ENCODE assay signal across 8 cellular contexts in genomic region chr10:133307776-133308430, GRCh38. TPM values are rescaled to one million over a fixed set of nuclear protein-coding genes. Genes with fewer than 3 reads are reported as not detected.
DNase-seq lines count a peak whose midpoint lies in the region; ATAC-seq and TF ChIP-seq lines count a peak whose summit lies in the region.

No MANE protein-coding gene starts in this region.

- no peaks in the 10 kb centered on the region for H3K27me3 Mint-ChIP-seq in activated naive CD8-positive, alpha-beta T cell treated with anti-CD3 and anti-CD28 coated beads, Interleukin-2, amount 10 ng/mL, durations not matched to agents 7 days and 5 days

- peaks cover 0 to 35% of the 10 kb centered on the region in 2 donors for H3K4me1 ChIP-seq in right atrium auricular region
- H3K4me1 ChIP-seq in sigmoid colon, result peaks cover 0 to 55% (median 42%) of the 10 kb centered on the region in 4 donors

- ATAC-seq in GM21390 (IDR thresholded peaks at IDR 0.05; ENCODE audit: unreplicated experiment) (peak; percentile 38), HG03196 (IDR thresholded peaks at IDR 0.05; ENCODE audit: unreplicated experiment) (no peak)
- peak; percentile 60 for ATAC-seq in activated naive CD8-positive, alpha-beta T cell treated with anti-CD3 and anti-CD28 coated beads, Interleukin-2, amount 10 ng/mL, durations not matched to agents 7 days and 5 days (ENCODE audit: low read depth)

- H3K27me3 ChIP-seq in right atrium auricular region (no peaks in the 10 kb centered on the region), sigmoid colon (no peaks in the 10 kb centered on the region)

- H3K4me3 Mint-ChIP-seq in activated naive CD8-positive, alpha-beta T cell treated with anti-CD3 and anti-CD28 coated beads, Interleukin-2, amount 10 ng/mL, durations not matched to agents 7 days and 5 days, result peak overlapping the region; percentile 96

- peak overlapping the region; percentile 87 for H3K9ac ChIP-seq in SK-N-MC (ENCODE audit: insufficient read length)

- TF ChIP-seq POLR2A in sigmoid colon (IDR thresholded peaks at IDR 0.05), result no peak

- H3K27ac ChIP-seq in SK-N-MC (no peak overlapping the region), right atrium auricular region (peak overlapping the region; percentile 91 to 93), sigmoid colon (peak overlapping the region; percentile 86 to 97 (median 94))

- H3K9me3 ChIP-seq in SK-N-MC (ENCODE audit: low read depth, low read length) (no peaks in the 10 kb centered on the region), right atrium auricular region (no peaks in the 10 kb centered on the region), sigmoid colon (no peaks in the 10 kb centered on the region)

- peaks cover 9% of the 10 kb centered on the region for H3K4me1 Mint-ChIP-seq in activated naive CD8-positive, alpha-beta T cell treated with anti-CD3 and anti-CD28 coated beads, Interleukin-2, amount 10 ng/mL, durations not matched to agents 7 days and 5 days

- intact Hi-C loops in sigmoid colon (cut with DNase I), result loop anchor here (1.0 to 10.0 kb wide), 2 partner anchors 47 to 973 kb away; partner anchors contain the start of gene LRRC27

- H3K27ac Mint-ChIP-seq in activated naive CD8-positive, alpha-beta T cell treated with anti-CD3 and anti-CD28 coated beads, Interleukin-2, amount 10 ng/mL, durations not matched to agents 7 days and 5 days, result peak overlapping the region; percentile 99

- POLR2A ChIA-PET in activated naive CD8-positive, alpha-beta T cell treated with anti-CD3 and anti-CD28 coated beads, Interleukin-2, amount 10 ng/mL, durations not matched to agents 7 days and 5 days (lab: Charles Lee), result interaction anchor here (0.9 to 2.0 kb wide), 4 partner anchors 29 to 49 kb away, joined by 3 to 10 read pairs (median 7); partner anchors contain the start of gene ADAM8

- no peaks in the 10 kb centered on the region; the same call in 1 of the 2 replicates for H3K36me3 ChIP-seq in SK-N-MC (ENCODE audit: insufficient read depth, low read length)
- H3K36me3 ChIP-seq in right atrium auricular region, result peaks cover 1% of the 10 kb centered on the region
- H3K36me3 ChIP-seq in sigmoid colon, result peaks cover 0 to 39% (median 12%) of the 10 kb centered on the region in 4 donors

- WGBS in sigmoid colon, 2 donors, result 2% methylated on average over 25 of the region's 25 CpGs

- TF ChIP-seq CTCF in right atrium auricular region (IDR thresholded peaks at IDR 0.05) (peak; percentile 37 to 61), sigmoid colon (IDR thresholded peaks at IDR 0.05) (peak in 2 of 4 experiments; percentile 23 to 31)

- peak overlapping the region; percentile 71 for H3K4me3 ChIP-seq in Jurkat, Clone E6-1 (ENCODE audit: low read length)
- H3K4me3 ChIP-seq in SK-N-MC (peak overlapping the region; percentile 84), right atrium auricular region (peak overlapping the region; percentile 94 to 98), sigmoid colon (peak overlapping the region; percentile 60 to 99 (median 96))

- TF ChIP-seq EP300 in sigmoid colon (IDR thresholded peaks at IDR 0.05), result no peak

- peak; percentile 81 for DNase-seq in DMS 273 (lab: John Stamatoyannopoulos, UW; ENCODE audit: unreplicated experiment)
- peak; percentile 74 for DNase-seq in Jurkat, Clone E6-1 (ENCODE audit: low read depth, low spot score)
- no peak for DNase-seq in SK-N-MC (ENCODE audit: low read depth, low spot score)
- peak; percentile 86 for DNase-seq in activated naive CD8-positive, alpha-beta T cell treated with anti-CD3 and anti-CD28 coated beads, Interleukin-2, amount 10 ng/mL, durations not matched to agents 7 days and 5 days
- peak; percentile 69 for DNase-seq in right atrium auricular region (ENCODE audit: low spot score)
- no peak for DNase-seq in sigmoid colon

- peaks cover 3% of the 10 kb centered on the region for H3K36me3 Mint-ChIP-seq in activated naive CD8-positive, alpha-beta T cell treated with anti-CD3 and anti-CD28 coated beads, Interleukin-2, amount 10 ng/mL, durations not matched to agents 7 days and 5 days

- no peaks in the 10 kb centered on the region for H3K9me3 Mint-ChIP-seq in activated naive CD8-positive, alpha-beta T cell treated with anti-CD3 and anti-CD28 coated beads, Interleukin-2, amount 10 ng/mL, durations not matched to agents 7 days and 5 days

RNA-seq across cellular contexts. Expression of gene TUBGCP2, which starts 0.8 kb away (rescaled TPM):
- polyA plus RNA-seq in Jurkat, Clone E6-1 (2012; ENCODE audit: insufficient read depth, insufficient read length), result 61.1 TPM
- total RNA-seq in activated naive CD8-positive, alpha-beta T cell treated with anti-CD3 and anti-CD28 coated beads, Interleukin-2, amount 10 ng/mL, durations not matched to agents 7 days and 5 days, result 10 to 100 TPM; 56.4 to 69.3 TPM
- total RNA-seq in right atrium auricular region (10 to 100 TPM; 22.1 to 30.4 TPM), sigmoid colon (10 to 100 TPM; 25.8 to 33.5 (median 30.2) TPM)
- polyA plus RNA-seq in sigmoid colon, result 10 to 100 TPM; 13.8 to 51.1 (median 26.6) TPM

RNA-seq across cellular contexts. Expression of gene ZNF511, which starts 0.8 kb away (rescaled TPM):
- polyA plus RNA-seq in Jurkat, Clone E6-1 (2012; ENCODE audit: insufficient read depth, insufficient read length), result 74.0 TPM
- total RNA-seq in activated naive CD8-positive, alpha-beta T cell treated with anti-CD3 and anti-CD28 coated beads, Interleukin-2, amount 10 ng/mL, durations not matched to agents 7 days and 5 days, result 10 to 100 TPM; 44.5 to 47.4 TPM
- 10 to 100 TPM; 28.1 to 31.9 TPM for total RNA-seq in right atrium auricular region
- total RNA-seq in sigmoid colon, result 10 to 100 TPM; 42.8 to 53.6 (median 45.1) TPM
- 10 to 100 TPM; 34.7 to 55.6 (median 49.9) TPM for polyA plus RNA-seq in sigmoid colon

RNA-seq across cellular contexts. Expression of gene CALY, which starts 28.8 kb away (rescaled TPM):
- polyA plus RNA-seq in Jurkat, Clone E6-1 (2012; ENCODE audit: insufficient read depth, insufficient read length), result 1.6 TPM
- total RNA-seq in activated naive CD8-positive, alpha-beta T cell treated with anti-CD3 and anti-CD28 coated beads, Interleukin-2, amount 10 ng/mL, durations not matched to agents 7 days and 5 days, result 1 to 10 TPM; 3.1 to 3.6 TPM
- total RNA-seq in right atrium auricular region, result under 1 TPM in 1 of 2 donors, not detected in 1; 0.98 TPM
- total RNA-seq in sigmoid colon, result 1 to 10 TPM; 1.3 to 6.8 (median 5.4) TPM
- 1 to 10 TPM in 1 of 3 donors, not detected in 2; 1.4 TPM for polyA plus RNA-seq in sigmoid colon

RNA-seq across cellular contexts. Expression of gene ADAM8, which starts 31.2 kb away (rescaled TPM):
- 2.4 TPM for polyA plus RNA-seq in Jurkat, Clone E6-1 (2012; ENCODE audit: insufficient read depth, insufficient read length)
- total RNA-seq in activated naive CD8-positive, alpha-beta T cell treated with anti-CD3 and anti-CD28 coated beads, Interleukin-2, amount 10 ng/mL, durations not matched to agents 7 days and 5 days, result 10 to 100 TPM; 90.8 to 91.0 TPM
- total RNA-seq in right atrium auricular region (1 to 10 TPM in 1 of 2 donors, under 1 TPM in 1; 0.82 to 1.5 TPM), sigmoid colon (1 to 10 TPM in 1 of 4 donors, under 1 TPM in 3; 0.36 to 7.6 (median 0.74) TPM)
- 1 to 10 TPM; 1.2 to 8.9 (median 3.5) TPM for polyA plus RNA-seq in sigmoid colon

RNA-seq across cellular contexts. Expression of gene PRAP1, which starts 39.3 kb away (rescaled TPM):
- not detected for polyA plus RNA-seq in Jurkat, Clone E6-1 (2012; ENCODE audit: insufficient read depth, insufficient read length)
- total RNA-seq in activated naive CD8-positive, alpha-beta T cell treated with anti-CD3 and anti-CD28 coated beads, Interleukin-2, amount 10 ng/mL, durations not matched to agents 7 days and 5 days, result not detected
- total RNA-seq in right atrium auricular region (not detected), sigmoid colon (1 to 10 TPM in 1 of 4 donors, not detected in 3; 2.9 TPM)
- 100 to 1,000 TPM in 1 of 3 donors, 10 to 100 TPM in 2; 73.4 to 102 (median 88.9) TPM for polyA plus RNA-seq in sigmoid colon

Comparison
In these comparisons a context has a peak if more than half of its experiments do, and no peak if none do; other contexts are left out.
1. DNase-seq: peak in DMS 273 (single experiment), Jurkat, Clone E6-1 (single experiment), activated naive CD8-positive, alpha-beta T cell treated with anti-CD3 and anti-CD28 coated beads, Interleukin-2, amount 10 ng/mL, durations not matched to agents 7 days and 5 days (single experiment) and right atrium auricular region (single experiment); none in SK-N-MC (single experiment) and sigmoid colon (single experiment).
2. Peak in every context shown above with its lines, with median percentiles within 50 percentile points of each other: H3K4me3 ChIP-seq.